ENCODE assay signal across 14 cellular contexts in the genomic region with DNA sequence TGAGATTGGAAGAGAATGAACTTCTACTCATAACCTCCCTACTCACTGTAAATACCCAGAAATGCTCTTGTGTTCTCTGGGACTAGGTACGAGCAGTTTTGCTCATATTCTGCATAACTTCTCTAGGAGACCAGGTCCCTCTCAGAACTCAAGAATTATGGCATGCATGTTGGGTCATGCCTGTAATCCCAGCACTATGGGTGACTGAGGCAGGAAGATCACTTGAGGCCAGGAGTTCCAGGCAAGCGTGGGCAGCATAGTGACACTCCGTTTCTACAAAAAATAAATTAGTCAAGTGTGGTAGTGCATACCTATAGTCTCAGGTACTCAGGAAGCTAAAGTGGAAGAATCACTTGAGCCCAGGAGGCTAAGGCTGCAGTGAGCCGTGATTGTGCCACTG.
DNase-seq lines count a peak whose midpoint lies in the region; FAIRE-seq and TF ChIP-seq lines count a peak whose summit lies in the region.
"Had no signal": no experiment of that assay in that cellular context is flagged by ENCODE, and none has a peak within 500 bp of the region (broad histone marks: within the 10 kb centered on the region; RNA-seq: fewer than 3 reads in every experiment).

No MANE protein-coding gene starts in this region.

- no peaks in the 10 kb centered on the region for H3K79me1 ChIP-seq in H9 (ENCODE audit: insufficient read depth, low read depth, low read length, poor library complexity, severe bottlenecking)

- no peak overlapping the region for H2BK15ac ChIP-seq in H9 (ENCODE audit: low read depth, low read length)

- H4K91ac ChIP-seq in H9 (ENCODE audit: insufficient read length, low read depth, low read length), result no peak overlapping the region

- TF ChIP-seq POLR2A in GM12892 (IDR thresholded peaks at IDR 0.05; ENCODE audit: low read depth, low read length), result no peak

- H3T11ph ChIP-seq in H9 (ENCODE audit: low read length), result no peak overlapping the region

- H3K4me3 ChIP-seq in bronchial epithelial cell (ENCODE audit: low read depth, low read length), result no peak overlapping the region
- H3K4me3 ChIP-seq: BLaER1 treated with 17β-estradiol and CSF1 and Interleukin-3, amounts not matched to agents 10 nM and 100 nM; HAP-1 had no signal

- no peaks in the 10 kb centered on the region for H3K9me3 ChIP-seq in H9 (ENCODE audit: control insufficient read depth, low read depth, low read length)
- H3K9me3 ChIP-seq: BLaER1 treated with 17β-estradiol and CSF1 and Interleukin-3, amounts not matched to agents 10 nM and 100 nM; HAP-1 had no signal

- no CpG with 5 or more reads among the region's 4 CpGs for WGBS in H9 (ENCODE audit: extremely low coverage, insufficient read length, low lambda C conversion rate)

- peaks cover 0 to 2% (median 0%) of the 10 kb centered on the region in 3 experiments; a peak in 1 of 7 replicates for H3K36me3 Mint-ChIP-seq in H9 (ENCODE audit: insufficient read depth in 1 of 3, low read depth in 3 of 3)

- no peak overlapping the region for H2AFZ ChIP-seq in H9 (ENCODE audit: low read length)

- H3K27me3 ChIP-seq in H9 (ENCODE audit: insufficient read depth, low read length) (no peaks in the 10 kb centered on the region), bronchial epithelial cell (ENCODE audit: control insufficient read depth, insufficient read depth, low read length) (no peaks in the 10 kb centered on the region)
- H3K27me3 ChIP-seq: BLaER1 treated with 17β-estradiol and CSF1 and Interleukin-3, amounts not matched to agents 10 nM and 100 nM had no signal

- H3K4me2 ChIP-seq in H9 (ENCODE audit: insufficient read depth, insufficient read length, low read length), result no peak overlapping the region
- H3K4me2 ChIP-seq: BLaER1 treated with 17β-estradiol and CSF1 and Interleukin-3, amounts not matched to agents 10 nM and 100 nM had no signal

- H3K27ac Mint-ChIP-seq in H9, result no peak overlapping the region
- H3K27ac Mint-ChIP-seq: B cell; CD8-positive, alpha-beta T cell had no signal

- H3K23ac ChIP-seq in H9 (ENCODE audit: insufficient read length, low read depth, low read length), result no peak overlapping the region

- no peak overlapping the region for H4K8ac ChIP-seq in H9 (replicated peaks; ENCODE audit: insufficient read length, low read depth, low read length)

- no peak overlapping the region for H3K27ac ChIP-seq in H9 (ENCODE audit: insufficient read length, low read depth, low read length)
- H3K27ac ChIP-seq: BLaER1 treated with 17β-estradiol and CSF1 and Interleukin-3, amounts not matched to agents 10 nM and 100 nM had no signal

- no peaks in the 10 kb centered on the region for H3K36me3 ChIP-seq in bronchial epithelial cell (ENCODE audit: control insufficient read depth, insufficient read depth, low read length)
- H3K36me3 ChIP-seq: HAP-1 had no signal

- H3K4me1 ChIP-seq in H9 (ENCODE audit: insufficient read depth, low read length), result no peaks in the 10 kb centered on the region
- H3K4me1 ChIP-seq: HAP-1 had no signal

- no peak overlapping the region for H2BK120ac ChIP-seq in H9 (ENCODE audit: low read depth, low read length, poor library complexity, severe bottlenecking)

- H3K4ac ChIP-seq in H9 (ENCODE audit: low read depth, low read length), result no peak overlapping the region

- H3K14ac ChIP-seq in H9 (ENCODE audit: insufficient read depth, low read length), result no peak overlapping the region

- no peaks in the 10 kb centered on the region for H3K79me2 ChIP-seq in H9 (ENCODE audit: insufficient read depth, low read length)

- H3K9ac ChIP-seq in H9 (ENCODE audit: extremely low read depth, insufficient read length, low read length), result no peak overlapping the region
- H3K9ac ChIP-seq: BLaER1 treated with 17β-estradiol and CSF1 and Interleukin-3, amounts not matched to agents 10 nM and 100 nM had no signal

- no peaks in the 10 kb centered on the region for H3K27me3 Mint-ChIP-seq in H9 (ENCODE audit: low read depth)
- H3K27me3 Mint-ChIP-seq: B cell had no signal

- peak overlapping the region; percentile 73 for H2BK12ac ChIP-seq in H9 (ENCODE audit: insufficient read length, low read depth, low read length)

- no peaks in the 10 kb centered on the region for H3K23me2 ChIP-seq in H9 (ENCODE audit: insufficient read length, low read depth, low read length, poor library complexity, severe bottlenecking)

- no peak overlapping the region for H2BK5ac ChIP-seq in H9 (ENCODE audit: insufficient read length, low read length)

- no peaks in the 10 kb centered on the region for H3K4me1 Mint-ChIP-seq in H9
- H3K4me1 Mint-ChIP-seq: B cell had no signal

- H3K18ac ChIP-seq in H9 (ENCODE audit: insufficient read length, low read depth, low read length), result no peak overlapping the region

- FAIRE-seq in GM12892 (lab: Jason Lieb, UNC) (peak; percentile 61), bronchial epithelial cell (lab: Jason Lieb, UNC) (no peak), urothelium cell line (lab: Jason Lieb, UNC) (peak; percentile 61)
- FAIRE-seq: H1 had no signal

- no peak overlapping the region for H4K5ac ChIP-seq in H9 (ENCODE audit: insufficient read length, low read depth, low read length)

- H3K56ac ChIP-seq in H9 (ENCODE audit: insufficient read length, low read depth, low read length), result no peak overlapping the region

- no peak overlapping the region for H3K4me3 Mint-ChIP-seq in H9
- H3K4me3 Mint-ChIP-seq: B cell; CD8-positive, alpha-beta T cell had no signal

- H4K20me1 ChIP-seq in H9 (ENCODE audit: control insufficient read depth, insufficient read depth, insufficient read length), result no peaks in the 10 kb centered on the region
- H4K20me1 ChIP-seq: BLaER1 treated with 17β-estradiol and CSF1 and Interleukin-3, amounts not matched to agents 10 nM and 100 nM had no signal

- no peaks in the 10 kb centered on the region for H3K9me3 Mint-ChIP-seq in H9
- H3K9me3 Mint-ChIP-seq: CD8-positive, alpha-beta T cell had no signal

- DNase-seq in GM12892 (ENCODE audit: insufficient read length) (no peak), H9 (no peak), bronchial epithelial cell (ENCODE audit: low read depth) (peak; percentile 86), urothelium cell line (ENCODE audit: low spot score) (no peak), iPS-NIHi11 (ENCODE audit: low spot score) (no peak)
- DNase-seq in activated CD4-positive, alpha-beta T cell treated with anti-CD3 and anti-CD28 coated beads for 4 hours, result no peak
- DNase-seq: Calu3; CD8-positive, alpha-beta T cell; DMS79 treated with DMSO at 0.1 percent for 48 hours; GF-D8 had no signal

- TF ChIP-seq CTCF in H9 (conservative IDR thresholded peaks at IDR 0.05) (no peak), bronchial epithelial cell (IDR thresholded peaks at IDR 0.05; ENCODE audit: insufficient read depth, low read length, severe bottlenecking) (no peak)

- no peak overlapping the region for H2BK20ac ChIP-seq in H9 (ENCODE audit: low read depth, low read length, poor library complexity, severe bottlenecking)

- no peak overlapping the region for H2AK5ac ChIP-seq in H9 (ENCODE audit: insufficient read length, low read length)
